In the genomic region with DNA sequence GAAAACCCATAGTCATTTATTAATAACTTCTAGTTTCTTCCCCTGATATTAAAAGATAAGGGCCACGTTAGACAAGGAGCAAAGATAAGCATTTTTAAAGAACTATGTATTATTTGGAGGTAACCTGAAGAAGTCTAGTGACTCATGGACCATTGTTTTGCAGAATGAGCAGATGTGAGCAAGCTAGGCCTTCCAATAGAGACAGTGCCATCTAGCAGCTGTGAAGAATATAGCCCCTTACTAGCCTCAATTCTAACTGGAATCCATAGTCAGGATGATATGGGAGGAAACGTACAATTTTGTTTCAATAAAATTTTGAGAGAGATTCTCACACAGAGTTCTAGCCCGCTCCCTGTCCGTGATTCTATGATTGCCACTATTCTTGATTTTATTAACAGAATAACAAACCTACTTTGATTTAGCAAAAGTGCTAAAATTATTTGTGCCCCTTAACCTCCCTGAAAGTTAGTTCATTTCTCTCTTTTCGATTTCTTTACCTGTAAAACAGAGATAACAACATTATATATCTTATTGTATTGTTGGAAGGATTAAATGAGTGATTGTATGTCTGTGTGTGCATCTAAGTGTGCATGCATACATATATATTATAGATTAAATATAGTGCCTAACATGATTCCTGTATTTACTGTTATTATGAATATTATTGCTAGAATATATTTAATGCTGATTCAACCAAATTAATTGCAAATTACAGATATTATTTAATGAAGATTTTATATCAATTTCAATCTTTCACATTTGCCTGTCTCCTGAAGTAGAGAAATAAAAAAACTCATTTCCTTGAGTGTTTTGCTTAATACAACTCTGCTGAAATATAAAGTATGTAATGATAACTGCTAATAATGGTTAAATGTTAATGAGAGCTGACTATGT, we compare ENCODE assay signal across 8 cellular contexts. TPM values are rescaled to one million over a fixed set of nuclear protein-coding genes. Genes with fewer than 3 reads are reported as not detected.
DNase-seq lines count a peak whose midpoint lies in the region; ATAC-seq, FAIRE-seq and TF ChIP-seq lines count a peak whose summit lies in the region.

No MANE protein-coding gene starts in this region.

- no peaks in the 10 kb centered on the region for H3K4me1 ChIP-seq in OCI-LY3 (ENCODE audit: low read length)
- H3K4me1 ChIP-seq in endothelial cell of umbilical vein (ENCODE audit: control insufficient read depth, extremely low read depth, insufficient read depth, low read length), result no peaks in the 10 kb centered on the region

- FAIRE-seq in endothelial cell of umbilical vein (lab: Jason Lieb, UNC), result peak; percentile 88

- H4K20me1 ChIP-seq in OCI-LY3 (ENCODE audit: insufficient read depth, low read length) (no peaks in the 10 kb centered on the region), endothelial cell of umbilical vein (replicated peaks; ENCODE audit: control insufficient read depth, extremely low read depth, insufficient read depth, low read length) (no peaks in the 10 kb centered on the region)

- H3K4me2 ChIP-seq in OCI-LY3 (ENCODE audit: low read length) (no peak overlapping the region), endothelial cell of umbilical vein (ENCODE audit: insufficient read depth, low read length) (no peak overlapping the region)

- no peaks in the 10 kb centered on the region for H3K79me2 ChIP-seq in OCI-LY3 (ENCODE audit: low read length)
- no peaks in the 10 kb centered on the region for H3K79me2 ChIP-seq in endothelial cell of umbilical vein (ENCODE audit: control insufficient read depth, insufficient read depth, low read length)

- H3K4me1 Mint-ChIP-seq in neural crest cell (no peaks in the 10 kb centered on the region), mesothelial cell of epicardium (peaks cover 9% of the 10 kb centered on the region)
- H3K4me1 Mint-ChIP-seq in activated CD4-positive, alpha-beta memory T cell treated with anti-CD3 and anti-CD28 coated beads for 36 hours (ENCODE audit: low read depth), result no peaks in the 10 kb centered on the region

- no peaks in the 10 kb centered on the region for H3K9me3 ChIP-seq in OCI-LY3 (ENCODE audit: insufficient read depth, low read length)
- H3K9me3 ChIP-seq in endothelial cell of umbilical vein (replicated peaks; ENCODE audit: control insufficient read depth, insufficient read depth, low read length), result no peaks in the 10 kb centered on the region

- H3K36me3 Mint-ChIP-seq in neural crest cell (ENCODE audit: low read depth) (peaks cover 2% of the 10 kb centered on the region), mesothelial cell of epicardium (peaks cover 5% of the 10 kb centered on the region)
- H3K36me3 Mint-ChIP-seq in activated CD4-positive, alpha-beta memory T cell treated with anti-CD3 and anti-CD28 coated beads for 36 hours, result no peaks in the 10 kb centered on the region

- peak; percentile 89 for ATAC-seq in GM19372 (IDR thresholded peaks at IDR 0.05; ENCODE audit: low read depth, unreplicated experiment)
- peak; percentile 90 for ATAC-seq in HG03520 (IDR thresholded peaks at IDR 0.05; ENCODE audit: unreplicated experiment)

- no peak for TF ChIP-seq POLR2A in endothelial cell of umbilical vein (IDR thresholded peaks at IDR 0.05; ENCODE audit: low read depth, low read length)

- H3K4me3 ChIP-seq in OCI-LY3 (ENCODE audit: low read length) (no peak overlapping the region), endothelial cell of umbilical vein (replicated peaks in 1 of 3; ENCODE audit: insufficient read depth in 1 of 3, low read depth in 1 of 3, low read length in 3 of 3) (no peak overlapping the region)

- dilution Hi-C loops in endothelial cell of umbilical vein (cut with MboI; ENCODE audit: extremely low pct_ligation_motif_present, low sequenced_read_pairs), result no loop called here

- peak; percentile 80 for TF ChIP-seq CTCF in OCI-LY3 (IDR thresholded peaks at IDR 0.05; ENCODE audit: low read depth, low read length)
- TF ChIP-seq CTCF in endothelial cell of umbilical vein (IDR thresholded peaks at IDR 0.05; ENCODE audit: extremely low read depth in 1 of 2, insufficient read depth in 1 of 2, low read depth in 1 of 2, low read length in 2 of 2), result peak; percentile 48 to 65
- TF ChIP-seq CTCF in neural crest cell (conservative IDR thresholded peaks at IDR 0.05), result peak; percentile 65
- TF ChIP-seq CTCF in mesothelial cell of epicardium (IDR thresholded peaks at IDR 0.05; ENCODE audit: unreplicated experiment), result no peak

- CTCF ChIA-PET in endothelial cell of umbilical vein (lab: Charles Lee), result interaction anchor here (0.7 to 2.0 kb wide), 18 partner anchors 8 to 146 kb away, joined by 3 to 13 read pairs (median 5); a partner anchor contains a TSS
- CTCF ChIA-PET in activated CD4-positive, alpha-beta memory T cell treated with anti-CD3 and anti-CD28 coated beads for 36 hours (lab: Charles Lee), result interaction anchor here (1.0 to 1.3 kb wide), 3 partner anchors 9 to 129 kb away, joined by 3 to 4 read pairs (median 3); no protein-coding TSS in a partner anchor

- no peaks in the 10 kb centered on the region for H3K9me1 ChIP-seq in endothelial cell of umbilical vein (replicated peaks; ENCODE audit: control insufficient read depth, extremely low read depth, insufficient read depth, low read length)

- no peak overlapping the region for H3K4me3 Mint-ChIP-seq in neural crest cell
- H3K4me3 Mint-ChIP-seq in activated CD4-positive, alpha-beta memory T cell treated with anti-CD3 and anti-CD28 coated beads for 36 hours, result no peak overlapping the region
- H3K4me3 Mint-ChIP-seq in mesothelial cell of epicardium, result no peak overlapping the region

- H3K9ac ChIP-seq in OCI-LY3 (ENCODE audit: low read length) (no peak overlapping the region), endothelial cell of umbilical vein (replicated peaks; ENCODE audit: extremely low read depth, insufficient read depth, low read length) (no peak overlapping the region)

- H3K9me3 Mint-ChIP-seq in neural crest cell (no peaks in the 10 kb centered on the region), mesothelial cell of epicardium (peaks cover 14% of the 10 kb centered on the region)
- peaks cover 2% of the 10 kb centered on the region for H3K9me3 Mint-ChIP-seq in activated CD4-positive, alpha-beta memory T cell treated with anti-CD3 and anti-CD28 coated beads for 36 hours

- intact Hi-C loops in endothelial cell of umbilical vein (cut with micrococcal nuclease), result loop anchor here (1.0 to 2.0 kb wide), 3 partner anchors 36 to 146 kb away; a partner anchor contains a TSS
- intact Hi-C loops in activated CD4-positive, alpha-beta memory T cell treated with anti-CD3 and anti-CD28 coated beads for 36 hours (cut with micrococcal nuclease), result loop anchor here (1.0 kb wide), 1 partner anchor 144 kb away; a partner anchor contains a TSS

- no TSS peak for BruUV-seq in endothelial cell of umbilical vein (replicated peaks; lab: Mats Ljungman, UMichigan)

- no peaks in the 10 kb centered on the region for H3K36me3 ChIP-seq in OCI-LY3 (replicated peaks; ENCODE audit: low read depth, low read length)
- H3K36me3 ChIP-seq in endothelial cell of umbilical vein (ENCODE audit: control insufficient read depth in 2 of 2, extremely low read depth in 1 of 2, insufficient read depth in 2 of 2, low read length in 2 of 2), result no peaks in the 10 kb centered on the region

- no peaks in the 10 kb centered on the region for H3K27me3 Mint-ChIP-seq in neural crest cell (ENCODE audit: low read depth)
- peaks cover under 1% of the 10 kb centered on the region for H3K27me3 Mint-ChIP-seq in activated CD4-positive, alpha-beta memory T cell treated with anti-CD3 and anti-CD28 coated beads for 36 hours
- no peaks in the 10 kb centered on the region for H3K27me3 Mint-ChIP-seq in mesothelial cell of epicardium (ENCODE audit: low read depth)

- H3K27ac Mint-ChIP-seq in neural crest cell (ENCODE audit: unreplicated experiment) (no peak overlapping the region), mesothelial cell of epicardium (no peak overlapping the region)
- H3K27ac Mint-ChIP-seq in activated CD4-positive, alpha-beta memory T cell treated with anti-CD3 and anti-CD28 coated beads for 36 hours, result no peak overlapping the region

- H2AFZ ChIP-seq in OCI-LY3 (ENCODE audit: low read depth, low read length), result no peak overlapping the region
- H2AFZ ChIP-seq in endothelial cell of umbilical vein (ENCODE audit: low read depth, low read length), result no peak overlapping the region

- no peaks in the 10 kb centered on the region for H3K27me3 ChIP-seq in OCI-LY3 (ENCODE audit: low read depth, low read length)
- no peaks in the 10 kb centered on the region for H3K27me3 ChIP-seq in endothelial cell of umbilical vein (ENCODE audit: control insufficient read depth in 2 of 2, insufficient read depth in 2 of 2, low read length in 2 of 2)

- peak; percentile 56 for DNase-seq in DMS 273 (lab: John Stamatoyannopoulos, UW; ENCODE audit: unreplicated experiment)
- DNase-seq in endothelial cell of umbilical vein (ENCODE audit: low read depth, low spot score), result peak; percentile 66
- no peak for DNase-seq in neural crest cell (ENCODE audit: low read depth, low spot score)
- no peak for DNase-seq in activated CD4-positive, alpha-beta memory T cell treated with anti-CD3 and anti-CD28 coated beads for 36 hours
- DNase-seq in mesothelial cell of epicardium (ENCODE audit: low spot score in 2 of 2, unreplicated experiment in 2 of 2), result no peak

- H3K27ac ChIP-seq in OCI-LY3 (ENCODE audit: low read length) (no peak overlapping the region), endothelial cell of umbilical vein (ENCODE audit: insufficient read depth, low read depth, low read length) (no peak overlapping the region)

- POLR2A ChIA-PET in endothelial cell of umbilical vein (lab: Charles Lee), result no interaction called here
- POLR2A ChIA-PET in activated CD4-positive, alpha-beta memory T cell treated with anti-CD3 and anti-CD28 coated beads for 36 hours (lab: Charles Lee), result no interaction called here

RNA-seq across cellular contexts. Expression of a gene that starts 22.7 kb away (rescaled TPM):
- not detected in 2 replicates for total RNA-seq in endothelial cell of umbilical vein
- not detected in 2 replicates for polyA plus RNA-seq in endothelial cell of umbilical vein
- polyA plus RNA-seq in endothelial cell of umbilical vein (2011; cell fraction: cytosol; rRNA removed), result not detected in 2 replicates
- polyA plus RNA-seq in endothelial cell of umbilical vein (2011; cell fraction: nucleus; rRNA removed), result not detected in 2 replicates
- not detected in 2 replicates for polyA plus RNA-seq in endothelial cell of umbilical vein (2012)
- polyA minus RNA-seq in endothelial cell of umbilical vein, result not detected in 2 replicates
- not detected for polyA minus RNA-seq in endothelial cell of umbilical vein (2011; cell fraction: cytosol; rRNA and poly(A)+ RNA removed)
- polyA minus RNA-seq in endothelial cell of umbilical vein (2011; cell fraction: nucleus; rRNA and poly(A)+ RNA removed), result not detected in 2 replicates
- total RNA-seq in neural crest cell, result not detected in 2 replicates
- total RNA-seq in activated CD4-positive, alpha-beta memory T cell treated with anti-CD3 and anti-CD28 coated beads for 36 hours, result not detected
- total RNA-seq in mesothelial cell of epicardium, result not detected in 3 replicates

RNA-seq across cellular contexts. Expression of a gene that starts 48.1 kb away (rescaled TPM):
- total RNA-seq in endothelial cell of umbilical vein, result 14.6 and 16.7 TPM in 2 replicates
- 2.3 and 3.5 TPM in 2 replicates for polyA plus RNA-seq in endothelial cell of umbilical vein
- polyA plus RNA-seq in endothelial cell of umbilical vein (2011; cell fraction: cytosol; rRNA removed), result 8.6 and 9.6 TPM in 2 replicates
- polyA plus RNA-seq in endothelial cell of umbilical vein (2011; cell fraction: nucleus; rRNA removed), result 7.6 and 12.7 TPM in 2 replicates
- 12.3 and 17.0 TPM in 2 replicates for polyA plus RNA-seq in endothelial cell of umbilical vein (2012)
- 0.83 and 3.9 TPM in 2 replicates for polyA minus RNA-seq in endothelial cell of umbilical vein
- 5.5 TPM for polyA minus RNA-seq in endothelial cell of umbilical vein (2011; cell fraction: cytosol; rRNA and poly(A)+ RNA removed)
- 3.5 and 4.8 TPM in 2 replicates for polyA minus RNA-seq in endothelial cell of umbilical vein (2011; cell fraction: nucleus; rRNA and poly(A)+ RNA removed)
- 20.4 and 21.6 TPM in 2 replicates for total RNA-seq in neural crest cell
- total RNA-seq in activated CD4-positive, alpha-beta memory T cell treated with anti-CD3 and anti-CD28 coated beads for 36 hours, result 10 to 100 TPM; 32.9 to 33.2 TPM
- 20.8 to 25.6 TPM (median 23.8 TPM) in 3 replicates for total RNA-seq in mesothelial cell of epicardium

RNA-seq across cellular contexts. Expression of a gene that starts 53.4 kb away (rescaled TPM):
- total RNA-seq in endothelial cell of umbilical vein, result 2.9 and 4.4 TPM in 2 replicates
- 0.51 and 0.81 TPM in 2 replicates for polyA plus RNA-seq in endothelial cell of umbilical vein
- polyA plus RNA-seq in endothelial cell of umbilical vein (2011; cell fraction: cytosol; rRNA removed), result 0.35 and 0.51 TPM in 2 replicates
- polyA plus RNA-seq in endothelial cell of umbilical vein (2011; cell fraction: nucleus; rRNA removed), result 8.3 TPM in 2 replicates
- 1.1 and 2.1 TPM in 2 replicates for polyA plus RNA-seq in endothelial cell of umbilical vein (2012)
- 1.5 and 5.4 TPM in 2 replicates for polyA minus RNA-seq in endothelial cell of umbilical vein
- 0.82 TPM for polyA minus RNA-seq in endothelial cell of umbilical vein (2011; cell fraction: cytosol; rRNA and poly(A)+ RNA removed)
- polyA minus RNA-seq in endothelial cell of umbilical vein (2011; cell fraction: nucleus; rRNA and poly(A)+ RNA removed), result 8.6 and 10.3 TPM in 2 replicates
- total RNA-seq in neural crest cell, result 2.5 TPM in 2 replicates
- under 1 TPM in 1 of 2 experiments, not detected in 1; 0.48 TPM for total RNA-seq in activated CD4-positive, alpha-beta memory T cell treated with anti-CD3 and anti-CD28 coated beads for 36 hours
- 3.7 to 4.8 TPM (median 4.6 TPM) in 3 replicates for total RNA-seq in mesothelial cell of epicardium

Comparison
In these comparisons a context has a peak if more than half of its experiments do, and no peak if none do; other contexts are left out.
1. DNase-seq: peak in DMS 273 (single experiment) and endothelial cell of umbilical vein (single experiment); none in neural crest cell (single experiment), activated CD4-positive, alpha-beta memory T cell treated with anti-CD3 and anti-CD28 coated beads for 36 hours (single experiment) and mesothelial cell of epicardium (0 of 2).